Comparison of ENCODE assay signal across 8 cellular contexts in genomic region chr12:11649413-11650278, GRCh38. TPM values are rescaled to one million over a fixed set of nuclear protein-coding genes. Genes with fewer than 3 reads are reported as not detected.
A peak's percentile ranks its signal among the peaks of the same experiment; 100 is the strongest.
DNase-seq lines count a peak whose midpoint lies in the region; ATAC-seq, FAIRE-seq and TF ChIP-seq lines count a peak whose summit lies in the region.

ETV6 (plus strand) TSS chr12:11649674; CDS start chr12:11650128, 454 bp downstream.

- H3K27ac ChIP-seq in right cardiac atrium (ENCODE audit: low read length): peak within 1 kb of the TSS; percentile 92
- H3K27ac ChIP-seq in vagina: peak within 1 kb of the TSS; percentile 89

- peaks cover 10% of the 10 kb centered on the region for H3K4me1 ChIP-seq in right cardiac atrium (ENCODE audit: control insufficient read depth, insufficient read depth, low read length)
- H3K4me1 ChIP-seq in vagina: peaks cover 41% of the 10 kb centered on the region

- no peaks in the 10 kb centered on the region for H3K36me3 ChIP-seq in vagina

- peak; percentile 83 for FAIRE-seq in GM12892 (lab: Jason Lieb, UNC)

- ATAC-seq in HG02678 (IDR thresholded peaks at IDR 0.05; ENCODE audit: unreplicated experiment) (peak; percentile 47), right cardiac atrium (peak; percentile 53 to 65)

- no peak for TF ChIP-seq CTCF in vagina (IDR thresholded peaks at IDR 0.05)

- intact Hi-C loops in right cardiac atrium (cut with DNase I): loop anchor here in 3 of 4 donors (5.0 to 10.0 kb wide), 4 partner anchors 55 to 235 kb away; no protein-coding TSS in a partner anchor
- intact Hi-C loops in vagina (cut with DNase I): loop anchor here (10.0 kb wide), 1 partner anchor 225 kb away; no protein-coding TSS in a partner anchor

- H3K9me3 ChIP-seq in right cardiac atrium (ENCODE audit: control insufficient read depth, low read length) (no peaks in the 10 kb centered on the region), vagina (no peaks in the 10 kb centered on the region)

- DNase-seq in GM12892 (ENCODE audit: insufficient read length) (peak; percentile 63), NCI-H1417 (lab: John Stamatoyannopoulos, UW) (peak; percentile 84 to 93 (median 87)), T-helper 2 cell (peak; percentile 18 to 93 (median 70)), anterior cingulate cortex (lab: John Stamatoyannopoulos, UW) (peak in 52 of 58 donors; percentile 27 to 86 (median 60)), right cardiac atrium (peak; percentile 72 to 90 (median 88)), pulmonary artery endothelial cell (ENCODE audit: low read depth, low spot score) (peak; percentile 77), vagina (ENCODE audit: extremely low spot score in 2 of 2) (no peak)

- peak within 1 kb of the TSS; percentile 100 for H3K4me3 ChIP-seq in right cardiac atrium (ENCODE audit: low read length)
- peak within 1 kb of the TSS; percentile 87 to 89 for H3K4me3 ChIP-seq in vagina

- under 1% methylated on average over 85 of the region's 85 CpGs for WGBS in right cardiac atrium

- H3K27me3 ChIP-seq in right cardiac atrium (ENCODE audit: control insufficient read depth, insufficient read depth): no peaks in the 10 kb centered on the region
- no peaks in the 10 kb centered on the region for H3K27me3 ChIP-seq in vagina

- TF ChIP-seq POLR2A in GM12892 (IDR thresholded peaks at IDR 0.05; ENCODE audit: low read depth, low read length): peak; percentile 33; the same call in 1 of the 2 replicates
- TF ChIP-seq POLR2A in vagina (IDR thresholded peaks at IDR 0.05): peak in 1 of 2 donors; percentile 29

RNA-seq across cellular contexts. Expression of gene ETV6, which starts in this region (rescaled TPM):
- polyA plus RNA-seq in GM12892 (2012; ENCODE audit: missing spikeins): 27.3 TPM
- total RNA-seq in right cardiac atrium (10 to 100 TPM in 3 of 4 donors, 1 to 10 TPM in 1; 9.9 to 31.4 (median 11.7) TPM), pulmonary artery endothelial cell (9.0 and 9.6 TPM in 2 replicates), vagina (14.7 TPM)
- polyA plus RNA-seq in right cardiac atrium: 2.9 TPM

Comparison
In these comparisons a context has a peak if more than half of its experiments do, and no peak if none do; other contexts are left out.
1. DNase-seq: peak in GM12892 (single experiment), NCI-H1417 (3 of 3), T-helper 2 cell (5 of 5), anterior cingulate cortex (52 of 58), right cardiac atrium (3 of 3) and pulmonary artery endothelial cell (single experiment); none in vagina (0 of 2).